8 cellular contexts compared by ENCODE assay signal in genomic region chr3:23805228-23805880, GRCh38. TPM values are rescaled to one million over a fixed set of nuclear protein-coding genes. Genes with fewer than 3 reads are reported as not detected.
DNase-seq lines count a peak whose midpoint lies in the region; ATAC-seq, FAIRE-seq and TF ChIP-seq lines count a peak whose summit lies in the region.

No MANE protein-coding gene starts in this region.

- peaks cover 8% of the 10 kb centered on the region; the same call in 1 of the 2 replicates for H3K23me2 ChIP-seq in H1 (ENCODE audit: low read depth, low read length)

- H4K5ac ChIP-seq in H1 (ENCODE audit: insufficient read length, low read depth, low read length): no peak overlapping the region

- TF ChIP-seq RAD21 in H1 (IDR thresholded peaks at IDR 0.05 in 1 of 2, conservative IDR thresholded peaks at IDR 0.05 in 1 of 2; ENCODE audit: low read depth in 2 of 2, low read length in 2 of 2): no peak

- H2BK20ac ChIP-seq in H1 (ENCODE audit: low read length): no peak overlapping the region

- no peak overlapping the region for H3K56ac ChIP-seq in H1 (replicated peaks; ENCODE audit: insufficient read length, low read depth, low read length)

- no peak overlapping the region for H4K8ac ChIP-seq in H1 (ENCODE audit: extremely low read depth, insufficient read depth, low read length)

- no peak for TF ChIP-seq POLR2A in H1 (IDR thresholded peaks at IDR 0.05; ENCODE audit: control extremely low read depth in 1 of 2, low read depth in 2 of 2, low read length in 2 of 2)

- no peak overlapping the region for H2AK5ac ChIP-seq in H1 (ENCODE audit: low read depth, low read length)

- intact Hi-C loops in Caco-2 (cut with micrococcal nuclease; ENCODE audit: unreplicated experiment): loop anchor here (10.0 kb wide), 1 partner anchor 621 kb away; no protein-coding TSS in a partner anchor

- peak overlapping the region; percentile 95 for H3K27ac Mint-ChIP-seq in Caco-2 (ENCODE audit: unreplicated experiment)

- peak overlapping the region; percentile 48; the same call in 1 of the 2 replicates for H2BK5ac ChIP-seq in H1 (ENCODE audit: low read depth, low read length)

- BruUV-seq in Caco-2 (replicated peaks; lab: Mats Ljungman, UMichigan): no TSS peak

- POLR2A ChIA-PET in Caco-2 (lab: Charles Lee): no interaction called here
- POLR2A ChIA-PET in H1 (lab: Charles Lee; ENCODE audit: partially characterized antibody): interaction anchor here (0.6 to 2.4 kb wide), 5 partner anchors 11 to 112 kb away, joined by 3 to 6 read pairs (median 5); partner anchors contain the start of genes NKIRAS1 and RPL15

- DNase-seq in Caco-2: no peak
- DNase-seq in NAMALWA (ENCODE audit: low spot score): peak; percentile 33
- peak in 1 of 2 experiments; percentile 70 for DNase-seq in H1 (ENCODE audit: low read depth in 1 of 2, low spot score in 2 of 2)
- DNase-seq in NCI-H1092 (lab: John Stamatoyannopoulos, UW): no peak
- no peak for DNase-seq in DMS53 (lab: John Stamatoyannopoulos, UW)
- no peak for DNase-seq in NCI-H524 treated with DMSO at 0.1 percent for 48 hours (lab: John Stamatoyannopoulos, UW)

- no peaks in the 10 kb centered on the region for H3K27me3 Mint-ChIP-seq in Caco-2 (ENCODE audit: insufficient read depth, unreplicated experiment)

- H3K9me3 ChIP-seq in Caco-2 (no peaks in the 10 kb centered on the region), H1 (ENCODE audit: insufficient read depth in 2 of 2, low read depth in 1 of 2, low read length in 1 of 2) (no peaks in the 10 kb centered on the region), neutrophil (no peaks in the 10 kb centered on the region)

- H3K27me3 ChIP-seq in Caco-2 (replicated peaks; ENCODE audit: control insufficient read depth, insufficient read depth, low read length) (no peaks in the 10 kb centered on the region), H1 (replicated peaks in 1 of 4; ENCODE audit: control insufficient read depth in 3 of 4, extremely low read depth in 1 of 4, insufficient read depth in 3 of 4, low read length in 3 of 4) (no peaks in the 10 kb centered on the region), neutrophil (no peaks in the 10 kb centered on the region)

- peak overlapping the region; percentile 84 for H3K4me3 Mint-ChIP-seq in Caco-2 (ENCODE audit: unreplicated experiment)

- no peak overlapping the region for H2BK120ac ChIP-seq in H1 (replicated peaks; ENCODE audit: low read depth, low read length)

- H2BK15ac ChIP-seq in H1 (ENCODE audit: low read length): 0 out of 2 replicates have a peak overlapping the region, but pooled peaks have one; percentile 46

- H3K18ac ChIP-seq in H1 (ENCODE audit: extremely low read depth, low read length): no peak overlapping the region

- H3K14ac ChIP-seq in H1 (ENCODE audit: insufficient read length): no peak overlapping the region

- peaks cover 38% of the 10 kb centered on the region for H3K4me1 Mint-ChIP-seq in Caco-2 (ENCODE audit: low read depth, unreplicated experiment)

- peak overlapping the region in 1 of 4 experiments; percentile 78; a peak in 2 of 7 replicates for H3K9ac ChIP-seq in H1 (replicated peaks in 1 of 4; ENCODE audit: extremely low read depth in 1 of 4, low read depth in 3 of 4, low read length in 3 of 4)

- FAIRE-seq in H1 (lab: Jason Lieb, UNC): no peak

- H3K79me2 ChIP-seq in H1 (ENCODE audit: control insufficient read depth in 1 of 2, insufficient read depth in 2 of 2, low read length in 2 of 2): peaks cover 0 to 28% of the 10 kb centered on the region in 2 experiments; a peak in 2 of 4 replicates

- 13% methylated on average over 11 of the region's 21 CpGs; no CpG with 5 or more reads in 1 of the 2 experiments for WGBS in H1 (ENCODE audit: extremely low coverage in 1 of 2, insufficient coverage in 1 of 2, insufficient read length in 1 of 2, insufficient replicate concordance in 2 of 2, low coverage in 1 of 2, low lambda C conversion rate in 2 of 2, missing lambda C conversion rate in 1 of 2), 2 experiments

- H3K9me3 Mint-ChIP-seq in Caco-2 (ENCODE audit: unreplicated experiment): no peaks in the 10 kb centered on the region

- no peaks in the 10 kb centered on the region; the same call in 1 of the 2 replicates for H3K36me3 ChIP-seq in Caco-2 (ENCODE audit: control insufficient read depth, insufficient read depth, low read length)
- peaks cover 0 to 12% (median 2%) of the 10 kb centered on the region in 4 experiments; a peak in 3 of 8 replicates for H3K36me3 ChIP-seq in H1 (ENCODE audit: control insufficient read depth in 2 of 4, insufficient read depth in 4 of 4, low read length in 3 of 4)
- H3K36me3 ChIP-seq in neutrophil: no peaks in the 10 kb centered on the region

- peak overlapping the region; percentile 76 for H3K4me3 ChIP-seq in Caco-2 (ENCODE audit: low read depth, low read length)
- peak overlapping the region; percentile 60 to 87 (median 73); a peak in 7 of 8 replicates for H3K4me3 ChIP-seq in H1 (ENCODE audit: extremely low read depth in 1 of 4, insufficient read depth in 2 of 4, low read depth in 3 of 4, low read length in 4 of 4)
- peak overlapping the region in 1 of 2 experiments; percentile 75 for H3K4me3 ChIP-seq in neutrophil (ENCODE audit: low read depth in 1 of 2, low read length in 1 of 2)

- CTCF ChIA-PET in Caco-2 (lab: Charles Lee): no interaction called here
- CTCF ChIA-PET in H1 (lab: Charles Lee; ENCODE audit: partially characterized antibody): no interaction called here

- H3K4ac ChIP-seq in H1 (replicated peaks; ENCODE audit: insufficient read length, low read depth, low read length): no peak overlapping the region

- H3K4me2 ChIP-seq in H1 (ENCODE audit: insufficient read depth in 1 of 2, low read depth in 2 of 2, low read length in 2 of 2): peak overlapping the region; percentile 64 to 83

- peak in 1 of 2 experiments; percentile 5 for TF ChIP-seq CTCF in Caco-2 (IDR thresholded peaks at IDR 0.05; ENCODE audit: insufficient read depth in 1 of 2, low read depth in 1 of 2, low read length in 1 of 2, severe bottlenecking in 1 of 2, unreplicated experiment in 1 of 2)
- TF ChIP-seq CTCF in H1 (IDR thresholded peaks at IDR 0.05; ENCODE audit: control extremely low read depth in 1 of 3, insufficient read depth in 1 of 3, low read depth in 1 of 3, low read length in 3 of 3): no peak
- no peak for TF ChIP-seq CTCF in neutrophil (IDR thresholded peaks at IDR 0.05)

- H4K20me1 ChIP-seq in H1 (replicated peaks in 1 of 2; ENCODE audit: control insufficient read depth in 1 of 2, insufficient read depth in 2 of 2, low read length in 2 of 2): peaks cover 0 to 3% of the 10 kb centered on the region in 2 experiments

- H3K36me3 Mint-ChIP-seq in Caco-2 (ENCODE audit: insufficient read depth, unreplicated experiment): peaks cover 16% of the 10 kb centered on the region

- no peak overlapping the region for H4K91ac ChIP-seq in H1 (replicated peaks; ENCODE audit: insufficient read length, low read length)

- no peak overlapping the region for H3K23ac ChIP-seq in H1 (ENCODE audit: insufficient read length)

- ATAC-seq in GM18909 (IDR thresholded peaks at IDR 0.05; ENCODE audit: poor library complexity, unreplicated experiment): no peak

- H3K27ac ChIP-seq in H1 (ENCODE audit: low read depth, low read length) (no peak overlapping the region), neutrophil (peak overlapping the region; percentile 80)

- peak overlapping the region; percentile 48; the same call in 1 of the 2 replicates for H2AFZ ChIP-seq in H1 (ENCODE audit: low read length)

- peaks cover 28% of the 10 kb centered on the region for H3K4me1 ChIP-seq in Caco-2
- peaks cover 0 to 17% (median 10%) of the 10 kb centered on the region in 4 experiments; a peak in 5 of 7 replicates for H3K4me1 ChIP-seq in H1 (replicated peaks in 1 of 4; ENCODE audit: control insufficient read depth in 3 of 4, insufficient read depth in 4 of 4, low read length in 3 of 4)
- peaks cover 20 to 33% of the 10 kb centered on the region in 2 experiments for H3K4me1 ChIP-seq in neutrophil (ENCODE audit: control insufficient read depth in 1 of 2, insufficient read depth in 1 of 2, low read depth in 1 of 2, low read length in 1 of 2)

- no peak for TF ChIP-seq EP300 in H1 (IDR thresholded peaks at IDR 0.05; ENCODE audit: borderline replicate concordance in 1 of 2, low read depth in 2 of 2, low read length in 2 of 2)

- 0 out of 2 replicates have a peak, but pooled peaks cover 2% of the 10 kb centered on the region for H3K79me1 ChIP-seq in H1 (ENCODE audit: low read depth, low read length)

- H2BK12ac ChIP-seq in H1 (ENCODE audit: low read depth, low read length): no peak overlapping the region

TF ChIP-seq in H1, 55 proteins besides CTCF, POLR2A, EP300 and RAD21 (continues in another document):
- TF ChIP-seq SUZ12 (IDR thresholded peaks at IDR 0.05; ENCODE audit: low read length) (no peak), CREB1 (IDR thresholded peaks at IDR 0.05) (no peak), NRF1 (IDR thresholded peaks at IDR 0.05; ENCODE audit: low read depth, low read length) (no peak), RBBP5 (IDR thresholded peaks at IDR 0.05; ENCODE audit: borderline replicate concordance, low read depth, low read length) (0 out of 2 replicates have a peak, but pooled peaks have one; percentile 20), TBP (IDR thresholded peaks at IDR 0.05; ENCODE audit: low read depth, low read length) (no peak), CBX5 (IDR thresholded peaks at IDR 0.05; ENCODE audit: low read depth, low read length) (no peak), BCL11A (IDR thresholded peaks at IDR 0.05; ENCODE audit: low read depth in 2 of 2, low read length in 2 of 2) (no peak), KDM5A (IDR thresholded peaks at IDR 0.05; ENCODE audit: low read length) (no peak), PHF8 (conservative IDR thresholded peaks at IDR 0.05; ENCODE audit: low read depth, low read length) (no peak), HDAC6 (IDR thresholded peaks at IDR 0.05; ENCODE audit: low read depth, low read length) (no peak), SIN3A (conservative IDR thresholded peaks at IDR 0.05 in 1 of 2, IDR thresholded peaks at IDR 0.05 in 1 of 2; ENCODE audit: low read depth in 1 of 2, low read length in 2 of 2) (no peak)

RNA-seq across cellular contexts. Expression of gene UBE2E1, which starts 0.4 kb away (rescaled TPM):
- 98.6 and 104 TPM in 2 replicates for total RNA-seq in Caco-2 (2022)
- total RNA-seq in H1 (2021; fragmentation: NEBNext Ultra II Directional; extraction: Animal tissue kit (Norgen Biotek cat#: 25700)): 130 and 141 TPM in 2 replicates
- polyA plus RNA-seq in H1 (2011; rRNA removed): 56.8 and 109 TPM in 2 replicates
- 109 TPM for polyA plus RNA-seq in H1 (2011; cell fraction: cytosol; rRNA removed)
- 50.2 TPM for polyA plus RNA-seq in H1 (2011; cell fraction: nucleus; rRNA removed)
- 99.3 to 185 TPM (median 114 TPM) in 4 replicates for polyA plus RNA-seq in H1 (2012, experiment 1 of 2)
- 26.5 TPM for polyA plus RNA-seq in H1 (2012, experiment 2 of 2)
- 152 TPM for polyA plus RNA-seq in H1 (2013, experiment 1 of 2)
- 161 TPM for polyA plus RNA-seq in H1 (2013, experiment 2 of 2)
- polyA minus RNA-seq in H1 (2011; rRNA and poly(A)+ RNA removed): 62.1 and 106 TPM in 2 replicates
- polyA minus RNA-seq in H1 (2011; cell fraction: cytosol; rRNA and poly(A)+ RNA removed): 82.1 TPM
- polyA minus RNA-seq in H1 (2011; cell fraction: nucleus; rRNA and poly(A)+ RNA removed): 70.1 TPM
